In genomic region chr5:100824635-100825034, GRCh38 we compare ENCODE assay signal across 35 cellular contexts.
"Had no signal": no experiment of that assay in that cellular context is flagged by ENCODE, and none has a peak within 500 bp of the region (broad histone marks: within the 10 kb centered on the region; RNA-seq: fewer than 3 reads in every experiment).

No MANE protein-coding gene starts in this region.

- H3K27me3 ChIP-seq: ascending aorta, brain microvascular endothelial cell, breast epithelium had no signal

- DNase-seq: activated CD4-positive, alpha-beta memory T cell treated with anti-CD3 and anti-CD28 coated beads for 36 hours; activated CD4-positive, alpha-beta T cell treated with anti-CD3 and anti-CD28 coated beads for 4 hours; activated CD4-positive, alpha-beta T cell treated with anti-CD3 and anti-CD28 coated beads, Interleukin-2, amount 10 ng/mL, durations not matched to agents 24 days and 14 days; activated CD4-positive, alpha-beta T cell treated with anti-CD3 and anti-CD28 coated beads, Interleukin-2, amount 50 U/mL, for 1 hour; activated CD4-positive, alpha-beta T cell treated with anti-CD3 and anti-CD28 coated beads, Interleukin-2, amount 50 U/mL, for 4 hours; activated CD4-positive, CD25-positive, alpha-beta regulatory T cell treated with anti-CD3 and anti-CD28 coated beads, Interleukin-2, amount 50 U/mL, for 72 hours; activated CD8-positive, alpha-beta memory T cell treated with anti-CD3 and anti-CD28 coated beads, Interleukin-2, amount 50 U/mL, for 4 hours; activated CD8-positive, alpha-beta T cell treated with anti-CD3 and anti-CD28 coated beads for 36 hours; activated effector memory CD4-positive, alpha-beta T cell treated with Interleukin-2 at 50 U/mL for 16 hours; activated gamma-delta T cell; activated naive CD4-positive, alpha-beta T cell treated with anti-CD3 and anti-CD28 coated beads, Interleukin-2, amount 10 ng/mL, durations not matched to agents 7 days and 5 days; activated naive CD4-positive, alpha-beta T cell treated with Interleukin-2 at 50 U/mL for 16 hours; activated naive CD8-positive, alpha-beta T cell treated with anti-CD3 and anti-CD28 coated beads, Interleukin-2, amount 10 ng/mL, durations not matched to agents 7 days and 5 days; activated naive CD8-positive, alpha-beta T cell treated with anti-CD3 and anti-CD28 coated beads, Interleukin-2, amount 50 U/mL, for 24 hours; activated T-cell treated with anti-CD3 and anti-CD28 coated beads for 4 hours; activated T-cell treated with anti-CD3 and anti-CD28 coated beads, Interleukin-2, amount 50 U/mL, for 1 hour; activated T-cell treated with anti-CD3 and anti-CD28 coated beads, Interleukin-2, amount 50 U/mL, for 4 hours; activated T-cell treated with anti-CD3 and anti-CD28 coated beads, Interleukin-2, amount 50 U/mL, for 72 hours; amygdala; anterior cingulate cortex; brain microvascular endothelial cell; central memory CD4-positive, alpha-beta T cell; SW 1271; T-helper 1 cell; T-helper 2 cell; T-helper 9 cell had no signal

- H3K4me3 Mint-ChIP-seq: activated CD4-positive, alpha-beta memory T cell treated with anti-CD3 and anti-CD28 coated beads for 36 hours; activated CD4-positive, alpha-beta T cell treated with anti-CD3 and anti-CD28 coated beads, Interleukin-2, amount 10 ng/mL, durations not matched to agents 24 days and 14 days; activated CD8-positive, alpha-beta T cell treated with anti-CD3 and anti-CD28 coated beads for 36 hours; activated naive CD4-positive, alpha-beta T cell treated with anti-CD3 and anti-CD28 coated beads, Interleukin-2, amount 10 ng/mL, durations not matched to agents 7 days and 5 days; activated naive CD4-positive, alpha-beta T cell treated with anti-CD3 and anti-CD28 coated beads, Interleukin-2, amount 50 U/mL, for 24 hours; activated naive CD8-positive, alpha-beta T cell; activated naive CD8-positive, alpha-beta T cell treated with anti-CD3 and anti-CD28 coated beads, Interleukin-2, amount 10 ng/mL, durations not matched to agents 7 days and 5 days; activated naive CD8-positive, alpha-beta T cell treated with anti-CD3 and anti-CD28 coated beads, Interleukin-2, amount 50 U/mL, for 24 hours; activated T-cell treated with anti-CD3 and anti-CD28 coated beads, Interleukin-2, amount 50 U/mL, for 4 hours; activated T-helper 1 cell treated with anti-CD3 and anti-CD28 coated beads, Interleukin-12 subunit alpha, Interleukin-12 subunit beta, Interleukin-2, Interleukin-4 antibody, amounts not matched to agents 30 ng/mL and 10 ng/mL and 1 ng/mL, durations not matched to agents 14 hours and 24 hours and 36 hours; activated T-helper 17 cell treated with anti-CD3 and anti-CD28 coated beads, Interleukin-2, amount 50 U/mL, for 72 hours; T-helper 1 cell treated with Interleukin-12 subunit alpha and Interleukin-12 subunit beta and Interleukin-4 antibody, amounts not matched to agents 30 μg/mL and 1 μg/mL, for 36 hours; T-helper 2 cell treated with Interferon-gamma antibody and Interleukin-4, amounts not matched to agents 5 μg/mL and 100 μg/mL, for 36 hours had no signal

- ATAC-seq: activated CD8-positive, alpha-beta T cell treated with anti-CD3 and anti-CD28 coated beads for 36 hours; activated naive CD8-positive, alpha-beta T cell treated with anti-CD3 and anti-CD28 coated beads, Interleukin-2, amount 50 U/mL, for 24 hours; activated T-cell treated with anti-CD3 and anti-CD28 coated beads, Interleukin-2, amount 50 U/mL, for 4 hours; activated T-cell treated with anti-CD3 and anti-CD28 coated beads, Interleukin-2, amount 50 U/mL, for 72 hours; activated T-helper 17 cell treated with anti-CD3 and anti-CD28 coated beads, Interleukin-2, amount 50 U/mL, for 72 hours had no signal

- H3K4me3 ChIP-seq: ascending aorta, breast epithelium had no signal

- H3K36me3 ChIP-seq: ascending aorta, brain microvascular endothelial cell, breast epithelium had no signal

- H3K27me3 Mint-ChIP-seq: activated CD4-positive, alpha-beta memory T cell treated with anti-CD3 and anti-CD28 coated beads for 36 hours; activated CD4-positive, alpha-beta T cell treated with anti-CD3 and anti-CD28 coated beads, Interleukin-2, amount 10 ng/mL, durations not matched to agents 24 days and 14 days; activated CD8-positive, alpha-beta T cell treated with anti-CD3 and anti-CD28 coated beads for 36 hours; activated naive CD4-positive, alpha-beta T cell treated with anti-CD3 and anti-CD28 coated beads, Interleukin-2, amount 10 ng/mL, durations not matched to agents 7 days and 5 days; activated naive CD4-positive, alpha-beta T cell treated with anti-CD3 and anti-CD28 coated beads, Interleukin-2, amount 50 U/mL, for 24 hours; activated naive CD8-positive, alpha-beta T cell; activated naive CD8-positive, alpha-beta T cell treated with anti-CD3 and anti-CD28 coated beads, Interleukin-2, amount 10 ng/mL, durations not matched to agents 7 days and 5 days; activated naive CD8-positive, alpha-beta T cell treated with anti-CD3 and anti-CD28 coated beads, Interleukin-2, amount 50 U/mL, for 24 hours; activated T-helper 17 cell treated with anti-CD3 and anti-CD28 coated beads, Interleukin-2, amount 50 U/mL, for 72 hours had no signal

- H3K27ac Mint-ChIP-seq: activated CD4-positive, alpha-beta memory T cell treated with anti-CD3 and anti-CD28 coated beads for 36 hours; activated CD4-positive, alpha-beta T cell treated with anti-CD3 and anti-CD28 coated beads, Interleukin-2, amount 10 ng/mL, durations not matched to agents 24 days and 14 days; activated CD8-positive, alpha-beta T cell treated with anti-CD3 and anti-CD28 coated beads for 36 hours; activated naive CD4-positive, alpha-beta T cell treated with anti-CD3 and anti-CD28 coated beads, Interleukin-2, amount 10 ng/mL, durations not matched to agents 7 days and 5 days; activated naive CD4-positive, alpha-beta T cell treated with anti-CD3 and anti-CD28 coated beads, Interleukin-2, amount 50 U/mL, for 24 hours; activated naive CD8-positive, alpha-beta T cell; activated naive CD8-positive, alpha-beta T cell treated with anti-CD3 and anti-CD28 coated beads, Interleukin-2, amount 10 ng/mL, durations not matched to agents 7 days and 5 days; activated naive CD8-positive, alpha-beta T cell treated with anti-CD3 and anti-CD28 coated beads, Interleukin-2, amount 50 U/mL, for 24 hours; activated T-helper 1 cell treated with anti-CD3 and anti-CD28 coated beads, Interleukin-12 subunit alpha, Interleukin-12 subunit beta, Interleukin-2, Interleukin-4 antibody, amounts not matched to agents 30 ng/mL and 10 ng/mL and 1 ng/mL, durations not matched to agents 14 hours and 24 hours and 36 hours; T-helper 1 cell treated with Interleukin-12 subunit alpha and Interleukin-12 subunit beta and Interleukin-4 antibody, amounts not matched to agents 30 μg/mL and 1 μg/mL, for 36 hours; T-helper 2 cell treated with Interferon-gamma antibody and Interleukin-4, amounts not matched to agents 5 μg/mL and 100 μg/mL, for 36 hours had no signal

- H3K27ac ChIP-seq: ascending aorta, brain microvascular endothelial cell, breast epithelium, VCaP had no signal

- H3K9me3 ChIP-seq: ascending aorta, breast epithelium had no signal

- H3K4me1 ChIP-seq: ascending aorta, breast epithelium had no signal

- H3K9me3 Mint-ChIP-seq: activated CD4-positive, alpha-beta memory T cell treated with anti-CD3 and anti-CD28 coated beads for 36 hours; activated CD4-positive, alpha-beta T cell treated with anti-CD3 and anti-CD28 coated beads, Interleukin-2, amount 10 ng/mL, durations not matched to agents 24 days and 14 days; activated CD8-positive, alpha-beta T cell treated with anti-CD3 and anti-CD28 coated beads for 36 hours; activated naive CD4-positive, alpha-beta T cell treated with anti-CD3 and anti-CD28 coated beads, Interleukin-2, amount 10 ng/mL, durations not matched to agents 7 days and 5 days; activated naive CD4-positive, alpha-beta T cell treated with anti-CD3 and anti-CD28 coated beads, Interleukin-2, amount 50 U/mL, for 24 hours; activated T-cell treated with anti-CD3 and anti-CD28 coated beads, Interleukin-2, amount 50 U/mL, for 4 hours; activated T-helper 1 cell treated with anti-CD3 and anti-CD28 coated beads, Interleukin-12 subunit alpha, Interleukin-12 subunit beta, Interleukin-2, Interleukin-4 antibody, amounts not matched to agents 30 ng/mL and 10 ng/mL and 1 ng/mL, durations not matched to agents 14 hours and 24 hours and 36 hours; activated T-helper 17 cell treated with anti-CD3 and anti-CD28 coated beads, Interleukin-2, amount 50 U/mL, for 72 hours; T-helper 1 cell treated with Interleukin-12 subunit alpha and Interleukin-12 subunit beta and Interleukin-4 antibody, amounts not matched to agents 30 μg/mL and 1 μg/mL, for 36 hours had no signal
